In genomic region chr22:40036591-40037225, GRCh38 we compare ENCODE assay signal across 8 cellular contexts. TPM values are rescaled to one million over a fixed set of nuclear protein-coding genes. Genes with fewer than 3 reads are reported as not detected.
DNase-seq lines count a peak whose midpoint lies in the region; ATAC-seq, FAIRE-seq and TF ChIP-seq lines count a peak whose summit lies in the region.

No MANE protein-coding gene starts in this region.

- no peaks in the 10 kb centered on the region for H3K9me3 ChIP-seq in MG63
- no peaks in the 10 kb centered on the region for H3K9me3 ChIP-seq in adrenal gland (replicated peaks in 1 of 3)
- H3K9me3 ChIP-seq in left ventricle myocardium inferior (replicated peaks): no peaks in the 10 kb centered on the region

- DNase-seq in MG63: peak; percentile 57
- DNase-seq in SK-MEL-5 (ENCODE audit: low read depth, low spot score): peak; percentile 90
- peak; percentile 61 to 87 (median 80) for DNase-seq in adrenal gland
- DNase-seq in left ventricle myocardium inferior: peak; percentile 52
- DNase-seq in renal cortical epithelial cell (ENCODE audit: low read depth): peak; percentile 54

- H3K4me3 ChIP-seq in MG63 (no peak overlapping the region), adrenal gland (no peak overlapping the region), left ventricle myocardium inferior (no peak overlapping the region)

- 27 to 43% (median 30%) methylated on average over 7 to 13 of the region's 13 CpGs for WGBS in adrenal gland, 4 donors

- no peak for TF ChIP-seq POLR2A in adrenal gland (IDR thresholded peaks at IDR 0.05)

- H3K4me1 ChIP-seq in adrenal gland (replicated peaks in 1 of 2): peaks cover 0 to 22% of the 10 kb centered on the region in 2 donors
- H3K4me1 ChIP-seq in left ventricle myocardium inferior: peaks cover 20% of the 10 kb centered on the region

- TF ChIP-seq CTCF in adrenal gland (IDR thresholded peaks at IDR 0.05) (peak; percentile 40 to 83 (median 70)), left ventricle myocardium inferior (IDR thresholded peaks at IDR 0.05; ENCODE audit: borderline replicate concordance) (peak; percentile 77)

- no peaks in the 10 kb centered on the region for H3K36me3 ChIP-seq in MG63
- no peaks in the 10 kb centered on the region for H3K36me3 ChIP-seq in adrenal gland (replicated peaks in 1 of 2)
- H3K36me3 ChIP-seq in left ventricle myocardium inferior: no peaks in the 10 kb centered on the region

- H3K27me3 ChIP-seq in MG63 (no peaks in the 10 kb centered on the region), adrenal gland (no peaks in the 10 kb centered on the region), left ventricle myocardium inferior (ENCODE audit: low read depth) (peaks cover 52% of the 10 kb centered on the region)

- H3K27ac ChIP-seq in adrenal gland: no peak overlapping the region
- no peak overlapping the region for H3K27ac ChIP-seq in left ventricle myocardium inferior (replicated peaks)

- in situ Hi-C loops in SK-MEL-5 (cut with HindIII; ENCODE audit: low pct_unique_long_range_greater_than_20kb, low sequenced_read_pairs): no loop called here

- intact Hi-C loops in adrenal gland (cut with DNase I): no loop called here
- intact Hi-C loops in left ventricle myocardium inferior (cut with micrococcal nuclease): no loop called here

- FAIRE-seq in G401.6 (lab: Jason Lieb, UNC): peak; percentile 85

- ATAC-seq in HG03520 (IDR thresholded peaks at IDR 0.05; ENCODE audit: unreplicated experiment): no peak
- ATAC-seq in HG02938 (IDR thresholded peaks at IDR 0.05; ENCODE audit: unreplicated experiment): no peak

RNA-seq across cellular contexts. Expression of gene FAM83F, which starts 42.0 kb away (rescaled TPM):
- total RNA-seq in MG63 (2014; rRNA removed; shearing (Covaris generic); ENCODE audit: low replicate concordance): not detected in 2 replicates
- not detected in 2 replicates for total RNA-seq in SK-MEL-5 (2014; rRNA removed; shearing (Covaris generic))
- polyA plus RNA-seq in SK-MEL-5 (2015; cell fraction: cytosol; rRNA removed): not detected in 2 replicates
- polyA plus RNA-seq in SK-MEL-5 (2015; cell fraction: nucleus; rRNA removed): not detected in 2 replicates
- under 1 TPM in 7 of 8 donors, not detected in 1; 0.06 to 0.39 (median 0.14) TPM for total RNA-seq in adrenal gland
- polyA plus RNA-seq in adrenal gland: under 1 TPM; under 0.01 to 0.13 (median 0.09) TPM
- 4.4 TPM for total RNA-seq in left ventricle myocardium inferior
- total RNA-seq in renal cortical epithelial cell: 4.3 and 4.6 TPM in 2 replicates
